Comparison of ENCODE assay signal across 14 cellular contexts in genomic region chr7:140719711-140720110, GRCh38. TPM values are rescaled to one million over a fixed set of nuclear protein-coding genes. Genes with fewer than 3 reads are reported as not detected.
DNase-seq lines count a peak whose midpoint lies in the region; ATAC-seq and TF ChIP-seq lines count a peak whose summit lies in the region.
"Had no signal": no experiment of that assay in that cellular context is flagged by ENCODE, and none has a peak within 500 bp of the region (broad histone marks: within the 10 kb centered on the region; RNA-seq: fewer than 3 reads in every experiment).

No MANE protein-coding gene starts in this region.

- DNase-seq in CD1c-positive myeloid dendritic cell (ENCODE audit: extremely low spot score) (peak; percentile 46), M059J (ENCODE audit: low read depth) (peak; percentile 10), SKM-1 (lab: John Stamatoyannopoulos, UW; ENCODE audit: unreplicated experiment) (peak; percentile 12), globus pallidus (ENCODE audit: low spot score) (peak; percentile 12), activated gamma-delta T cell treated with Interleukin-2 at 50 U/mL for 16 hours (no peak), NCI-H2081 (lab: John Stamatoyannopoulos, UW) (no peak), erythroblast (lab: John Stamatoyannopoulos, UW) (no peak)
- DNase-seq: activated CD4-positive, alpha-beta T cell treated with anti-CD3 and anti-CD28 coated beads, Interleukin-2, amount 50 U/mL, for 48 hours; caudate nucleus; MM.1S; stimulated activated CD4-positive, alpha-beta T cell treated with anti-CD3 and anti-CD28 coated beads, Interleukin-4, amount 100 ng/mL, for 24 hours; stimulated activated naive CD4-positive, alpha-beta T cell treated with Interleukin-2 at 50 U/mL for 16 hours; T-helper 2 cell had no signal

- no peak for TF ChIP-seq POLR2A in erythroblast (IDR thresholded peaks at IDR 0.05; ENCODE audit: low read length)

- no peak for ATAC-seq in HG02678 (IDR thresholded peaks at IDR 0.05; ENCODE audit: unreplicated experiment)

RNA-seq across cellular contexts. Expression of gene NDUFB2, which starts 23.2 kb away (rescaled TPM):
- 734 and 940 TPM in 2 replicates for total RNA-seq in M059J (2014; rRNA removed; shearing (Covaris generic))

RNA-seq across cellular contexts. Expression of gene ADCK2, which starts 47.0 kb away (rescaled TPM):
- 14.2 and 22.0 TPM in 2 replicates for total RNA-seq in M059J (2014; rRNA removed; shearing (Covaris generic))

Comparison
In these comparisons a context has a peak if more than half of its experiments do, and no peak if none do; other contexts are left out.
1. DNase-seq: peak in CD1c-positive myeloid dendritic cell (single experiment), M059J (single experiment), SKM-1 (single experiment) and globus pallidus (single experiment); none in activated gamma-delta T cell treated with Interleukin-2 at 50 U/mL for 16 hours (single experiment), NCI-H2081 (0 of 2) and erythroblast (0 of 2).